ENCODE assay signal across 27 cellular contexts in the genomic region with DNA sequence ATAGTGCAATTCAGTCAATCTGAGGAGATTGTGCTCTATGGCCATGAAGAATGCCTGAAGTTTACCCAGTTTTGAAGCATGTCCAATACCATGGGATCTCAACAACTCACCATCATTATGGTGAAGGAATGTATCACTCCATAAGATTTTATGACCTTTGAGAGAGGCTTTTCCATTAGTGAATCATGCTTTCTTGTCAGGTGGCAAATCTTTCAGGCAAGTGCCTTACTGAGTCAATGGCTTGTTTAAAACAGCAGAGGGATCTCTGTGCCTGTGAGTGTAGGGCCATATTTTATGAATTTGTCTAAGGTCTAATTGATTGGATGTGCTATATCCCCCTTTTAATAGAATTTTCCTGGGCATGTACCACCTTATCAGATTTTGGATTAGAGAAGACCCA.
DNase-seq lines count a peak whose midpoint lies in the region; ATAC-seq and TF ChIP-seq lines count a peak whose summit lies in the region.
"Had no signal": no experiment of that assay in that cellular context is flagged by ENCODE, and none has a peak within 500 bp of the region (broad histone marks: within the 10 kb centered on the region; RNA-seq: fewer than 3 reads in every experiment).

No MANE protein-coding gene starts in this region.

- ATAC-seq in gastrocnemius medialis, result no peak
- no peak for ATAC-seq in GM21360 (IDR thresholded peaks at IDR 0.05; ENCODE audit: unreplicated experiment)
- ATAC-seq: HCT116; HepG2; left lung; natural killer cell treated with Interleukin-12 subunit alpha and Interleukin-12 subunit beta and Interleukin-15 and Interleukin-18, amount 100 ng/mL, for 72 hours; stimulated activated naive CD8-positive, alpha-beta T cell treated with anti-CD3 and anti-CD28 coated beads, Interleukin-15, amount 100 ng/mL, for 72 hours had no signal

- no peak overlapping the region for H3K27ac ChIP-seq in gastrocnemius medialis
- H3K27ac ChIP-seq: BLaER1, HL-60, left lung, thyroid gland had no signal

- in situ Hi-C loops in gastrocnemius medialis (cut with MboI; ENCODE audit: low sequenced_read_pairs in 4 of 4), result no loop called here

- DNase-seq in A172 (ENCODE audit: low spot score) (peak; percentile 12), GM04503 (ENCODE audit: low read depth) (peak; percentile 27), NCI-H226 (peak; percentile 13), fibroblast of mammary gland (ENCODE audit: low read depth) (peak; percentile 5), gastrocnemius medialis (no peak), amniotic stem cell (lab: John Stamatoyannopoulos, UW) (no peak), hippocampal formation (lab: John Stamatoyannopoulos, UW) (no peak)
- DNase-seq: 8988T; activated CD4-positive, alpha-beta T cell treated with anti-CD3 and anti-CD28 coated beads for 4 hours; activated gamma-delta T cell treated with Interleukin-2 at 50 U/mL for 16 hours; activated T-cell treated with anti-CD3 and anti-CD28 coated beads, Interleukin-2, amount 50 U/mL, for 1 hour; DMS153; Kasumi-1; left lung; NCI-H1048; NCI-H1694; NCI-H510A; SHP77 treated with DMSO at 0.1 percent for 48 hours; small intestine; stimulated activated naive CD8-positive, alpha-beta T cell treated with anti-CD3 and anti-CD28 coated beads, Interleukin-15, amount 100 ng/mL, for 72 hours; thyroid gland had no signal

- intact Hi-C loops in gastrocnemius medialis (cut with DNase I; ENCODE audit: low total_unique reads), result no loop called here

- H3K27me3 ChIP-seq in gastrocnemius medialis, result no peaks in the 10 kb centered on the region
- H3K27me3 ChIP-seq: BLaER1, left lung, thyroid gland had no signal

- no peaks in the 10 kb centered on the region for H3K4me1 ChIP-seq in gastrocnemius medialis
- H3K4me1 ChIP-seq: BLaER1, left lung, thyroid gland had no signal

- no peaks in the 10 kb centered on the region for H3K36me3 ChIP-seq in gastrocnemius medialis
- H3K36me3 ChIP-seq: BLaER1, left lung, thyroid gland had no signal

- no peak for TF ChIP-seq POLR2A in gastrocnemius medialis (IDR thresholded peaks at IDR 0.05)

- TF ChIP-seq CTCF in fibroblast of mammary gland (conservative IDR thresholded peaks at IDR 0.05; ENCODE audit: control insufficient read depth, insufficient read depth, low read depth, low read length), result no peak
- TF ChIP-seq CTCF in gastrocnemius medialis (IDR thresholded peaks at IDR 0.05 in 4 of 5, conservative IDR thresholded peaks at IDR 0.05 in 1 of 5), result no peak

- H3K4me3 ChIP-seq in fibroblast of mammary gland (ENCODE audit: control insufficient read depth, low read depth, low read length) (no peak overlapping the region), gastrocnemius medialis (no peak overlapping the region)
- H3K4me3 ChIP-seq: BLaER1, left lung, thyroid gland had no signal

- H3K9me3 ChIP-seq in gastrocnemius medialis, result no peaks in the 10 kb centered on the region
- H3K9me3 ChIP-seq: BLaER1, left lung, thyroid gland had no signal

Comparison
In these comparisons a context has a peak if more than half of its experiments do, and no peak if none do; other contexts are left out.
1. DNase-seq: peak in A172 (single experiment), GM04503 (single experiment), NCI-H226 (single experiment) and fibroblast of mammary gland (single experiment); none in gastrocnemius medialis (0 of 2), amniotic stem cell (single experiment) and hippocampal formation (0 of 2).